13 cellular contexts compared by ENCODE assay signal in the genomic region with DNA sequence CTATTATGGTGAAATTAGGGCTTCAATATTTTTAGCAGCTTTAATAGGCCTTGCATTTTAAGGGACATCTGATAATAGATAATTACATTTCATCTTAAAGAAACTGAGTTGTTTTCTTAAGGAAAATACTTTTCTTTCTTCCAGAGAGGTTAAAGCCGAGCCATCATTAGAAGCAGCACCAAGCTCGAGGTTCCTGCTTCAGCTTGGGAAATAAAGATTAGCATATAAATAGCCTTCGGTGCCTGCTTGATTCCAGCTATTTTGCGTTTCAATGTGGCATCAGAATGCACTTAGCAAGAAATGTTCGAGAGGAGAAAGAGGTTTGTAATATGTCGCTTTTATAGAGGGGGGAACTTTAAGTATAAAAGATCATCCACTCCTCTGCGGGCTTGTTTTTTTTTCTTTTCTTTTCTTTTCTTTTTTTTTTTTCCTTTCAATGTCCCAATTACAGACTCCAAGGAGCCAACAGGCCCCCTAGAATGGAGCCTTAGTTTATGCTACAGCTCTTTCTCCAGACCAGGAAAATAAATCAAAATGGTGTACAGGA.
DNase-seq lines count a peak whose midpoint lies in the region; ATAC-seq and TF ChIP-seq lines count a peak whose summit lies in the region.
"Had no signal": no experiment of that assay in that cellular context is flagged by ENCODE, and none has a peak within 500 bp of the region (broad histone marks: within the 10 kb centered on the region; RNA-seq: fewer than 3 reads in every experiment).

No MANE protein-coding gene starts in this region.

- peak overlapping the region; percentile 42 for H3K9ac ChIP-seq in neural cell (ENCODE audit: low read length)

- TF ChIP-seq RAD21 in neural cell (conservative IDR thresholded peaks at IDR 0.05): no peak

- peak overlapping the region; percentile 24 for H3K4me2 ChIP-seq in neural cell (ENCODE audit: low read length)

- H3K9me2 ChIP-seq in neural cell (ENCODE audit: insufficient read depth, low read length): no peaks in the 10 kb centered on the region

- peaks cover 31% of the 10 kb centered on the region for H3K4me1 ChIP-seq in SJCRH30

- no peak for TF ChIP-seq EP300 in neural cell (conservative IDR thresholded peaks at IDR 0.05; ENCODE audit: poor library complexity, severe bottlenecking)

- no peaks in the 10 kb centered on the region; the same call in 1 of the 2 replicates for H3K9me3 ChIP-seq in SJCRH30 (replicated peaks)
- no peaks in the 10 kb centered on the region for H3K9me3 ChIP-seq in neural cell (ENCODE audit: low read length)

- H2AFZ ChIP-seq in neural cell (ENCODE audit: low read depth, low read length): peak overlapping the region; percentile 7

- POLR2A ChIA-PET in AG04449 (lab: Yijun Ruan, JAX): no interaction called here

- DNase-seq in AG04449 (ENCODE audit: low read depth, low spot score): no peak
- DNase-seq in SJCRH30: peak in 1 of 2 experiments; percentile 42
- peak; percentile 19 for DNase-seq in globus pallidus (ENCODE audit: low spot score)
- no peak for DNase-seq in activated T-cell treated with anti-CD3 and anti-CD28 coated beads for 4 hours
- no peak for DNase-seq in dorsolateral prefrontal cortex
- DNase-seq in kidney tubule cell (ENCODE audit: low spot score): no peak
- DNase-seq: activated CD4-positive, alpha-beta T cell treated with anti-CD3 and anti-CD28 coated beads for 1 hour; activated naive CD4-positive, alpha-beta T cell treated with Interleukin-2 at 50 U/mL for 16 hours; DMS153; effector CD4-positive, alpha-beta T cell; T-helper 17 cell had no signal

- 0 out of 2 replicates have a peak overlapping the region, but pooled peaks have one; percentile 6 for H3K4me3 ChIP-seq in AG04449 (ENCODE audit: low read depth, low read length)
- H3K4me3 ChIP-seq in SJCRH30: peak overlapping the region; percentile 50
- H3K4me3 ChIP-seq in neural cell (ENCODE audit: low read length): peak overlapping the region; percentile 42
- peak overlapping the region in 6 of 59 donors; percentile 2 to 17 (median 6) for H3K4me3 ChIP-seq in dorsolateral prefrontal cortex

- intact Hi-C loops in dorsolateral prefrontal cortex (cut with DNase I): no loop called here

- H3K27ac ChIP-seq in SJCRH30 (peak overlapping the region; percentile 85), neural cell (ENCODE audit: low read length) (peak overlapping the region; percentile 70), dorsolateral prefrontal cortex (peak overlapping the region in 7 of 59 donors; percentile 2 to 64 (median 19))

- no peaks in the 10 kb centered on the region for H4K20me1 ChIP-seq in neural cell (ENCODE audit: insufficient read depth)

- H3K27me3 ChIP-seq in SJCRH30 (no peaks in the 10 kb centered on the region), neural cell (ENCODE audit: insufficient read depth, low read depth, low read length) (no peaks in the 10 kb centered on the region), dorsolateral prefrontal cortex (peaks cover 0 to 16% (median 0%) of the 10 kb centered on the region in 45 donors)

- no peaks in the 10 kb centered on the region for H3F3A ChIP-seq in neural cell (ENCODE audit: insufficient read depth, low read length, poor library complexity, severe bottlenecking)

- CTCF ChIA-PET in AG04449 (lab: Yijun Ruan, JAX): interaction anchor here (0.6 to 1.0 kb wide), 2 partner anchors 19 to 91 kb away, joined by 3 read pairs; no protein-coding TSS in a partner anchor

- H3K79me2 ChIP-seq in neural cell (replicated peaks; ENCODE audit: insufficient read depth, low read length): no peaks in the 10 kb centered on the region

- no peak for ATAC-seq in HG03457 (IDR thresholded peaks at IDR 0.05; ENCODE audit: unreplicated experiment)
- ATAC-seq: T-helper 17 cell had no signal

- H3K36me3 ChIP-seq in SJCRH30 (no peaks in the 10 kb centered on the region; the same call in 1 of the 2 replicates), neural cell (ENCODE audit: insufficient read depth, low read length) (no peaks in the 10 kb centered on the region)

- no peak for TF ChIP-seq CTCF in AG04449 (IDR thresholded peaks at IDR 0.05; ENCODE audit: insufficient read depth, low read length, missing control alignments)
- TF ChIP-seq CTCF in neural cell (IDR thresholded peaks at IDR 0.05; ENCODE audit: poor library complexity, severe bottlenecking): no peak
- TF ChIP-seq CTCF in dorsolateral prefrontal cortex (IDR thresholded peaks at IDR 0.05 in 54 of 56, conservative IDR thresholded peaks at IDR 0.05 in 2 of 56; ENCODE audit: low read depth in 1 of 56, partially characterized antibody in 56 of 56): no peak

TF ChIP-seq in neural cell, 6 proteins besides CTCF, POLR2A, EP300 and RAD21:
- TF ChIP-seq POLR2AphosphoS5 (IDR thresholded peaks at IDR 0.05): no peak
- TF ChIP-seq, protein P1, sequence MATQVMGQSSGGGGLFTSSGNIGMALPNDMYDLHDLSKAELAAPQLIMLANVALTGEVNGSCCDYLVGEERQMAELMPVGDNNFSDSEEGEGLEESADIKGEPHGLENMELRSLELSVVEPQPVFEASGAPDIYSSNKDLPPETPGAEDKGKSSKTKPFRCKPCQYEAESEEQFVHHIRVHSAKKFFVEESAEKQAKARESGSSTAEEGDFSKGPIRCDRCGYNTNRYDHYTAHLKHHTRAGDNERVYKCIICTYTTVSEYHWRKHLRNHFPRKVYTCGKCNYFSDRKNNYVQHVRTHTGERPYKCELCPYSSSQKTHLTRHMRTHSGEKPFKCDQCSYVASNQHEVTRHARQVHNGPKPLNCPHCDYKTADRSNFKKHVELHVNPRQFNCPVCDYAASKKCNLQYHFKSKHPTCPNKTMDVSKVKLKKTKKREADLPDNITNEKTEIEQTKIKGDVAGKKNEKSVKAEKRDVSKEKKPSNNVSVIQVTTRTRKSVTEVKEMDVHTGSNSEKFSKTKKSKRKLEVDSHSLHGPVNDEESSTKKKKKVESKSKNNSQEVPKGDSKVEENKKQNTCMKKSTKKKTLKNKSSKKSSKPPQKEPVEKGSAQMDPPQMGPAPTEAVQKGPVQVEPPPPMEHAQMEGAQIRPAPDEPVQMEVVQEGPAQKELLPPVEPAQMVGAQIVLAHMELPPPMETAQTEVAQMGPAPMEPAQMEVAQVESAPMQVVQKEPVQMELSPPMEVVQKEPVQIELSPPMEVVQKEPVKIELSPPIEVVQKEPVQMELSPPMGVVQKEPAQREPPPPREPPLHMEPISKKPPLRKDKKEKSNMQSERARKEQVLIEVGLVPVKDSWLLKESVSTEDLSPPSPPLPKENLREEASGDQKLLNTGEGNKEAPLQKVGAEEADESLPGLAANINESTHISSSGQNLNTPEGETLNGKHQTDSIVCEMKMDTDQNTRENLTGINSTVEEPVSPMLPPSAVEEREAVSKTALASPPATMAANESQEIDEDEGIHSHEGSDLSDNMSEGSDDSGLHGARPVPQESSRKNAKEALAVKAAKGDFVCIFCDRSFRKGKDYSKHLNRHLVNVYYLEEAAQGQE (IDR thresholded peaks at IDR 0.05; ENCODE audit: borderline replicate concordance): peak; percentile 72
- no peak for TF ChIP-seq EZH2 (IDR thresholded peaks at IDR 0.05; ENCODE audit: borderline replicate concordance, insufficient read depth, low read length, poor library complexity, severe bottlenecking)
TF ChIP-seq in neural cell: peak in this region for 1.
